Comparison of ENCODE assay signal across 8 cellular contexts in the genomic region with DNA sequence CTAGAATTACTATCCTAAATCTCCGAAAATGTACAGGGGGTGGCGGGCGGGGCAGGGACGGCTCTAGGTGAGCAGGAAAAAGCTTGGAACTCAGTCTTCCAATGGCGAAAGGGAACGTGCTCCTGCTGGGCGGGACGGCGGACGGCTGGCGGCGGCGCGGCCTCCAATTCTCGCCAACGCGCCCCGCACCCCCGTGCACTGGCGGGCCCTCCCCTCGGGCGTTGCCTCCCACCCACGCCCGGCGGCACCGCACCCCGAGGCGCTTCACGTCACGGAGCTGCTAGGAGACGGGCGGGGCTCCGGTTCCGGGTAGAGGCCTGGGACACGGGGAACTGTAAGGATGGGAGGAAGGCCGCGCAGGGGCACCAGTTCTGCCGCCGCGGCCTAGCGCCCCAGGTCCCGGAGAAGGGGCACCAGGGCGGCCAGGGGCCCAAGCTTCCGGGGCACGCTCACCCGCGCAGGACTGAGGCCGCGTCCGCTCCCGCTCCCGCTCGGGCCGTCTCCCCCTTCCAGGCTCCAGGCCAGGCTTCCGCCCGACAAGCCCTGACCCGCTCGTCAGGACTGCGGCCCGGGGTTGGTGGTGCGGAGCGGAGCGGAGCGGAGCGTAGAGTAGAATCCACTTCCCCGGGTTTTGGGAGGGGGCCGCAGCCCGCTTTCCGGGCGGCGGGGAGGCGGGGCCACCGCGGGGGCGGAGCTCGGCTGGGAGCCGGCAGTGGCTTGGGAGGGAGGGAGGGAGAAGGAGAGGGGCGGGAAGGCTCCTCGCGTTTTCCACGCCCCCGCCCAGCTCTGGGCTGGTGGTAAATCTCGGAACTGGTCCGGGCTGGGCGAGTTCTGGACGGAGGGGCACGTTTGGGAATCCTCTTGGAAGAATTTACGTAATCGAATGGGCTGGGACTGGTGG. TPM values are rescaled to one million over a fixed set of nuclear protein-coding genes. Genes with fewer than 3 reads are reported as not detected.
DNase-seq lines count a peak whose midpoint lies in the region; ATAC-seq and TF ChIP-seq lines count a peak whose summit lies in the region.

DDX59 (minus strand) TSS at position 594 of the 901 bp plus-strand sequence. CDS start 3,167 bp downstream, outside the sequence.

- peaks cover 45% of the 10 kb centered on the region for H3K4me1 Mint-ChIP-seq in activated naive CD8-positive, alpha-beta T cell treated with anti-CD3 and anti-CD28 coated beads, Interleukin-2, amount 50 U/mL, for 24 hours

- peak; percentile 93 for TF ChIP-seq EP300 in transverse colon (IDR thresholded peaks at IDR 0.05; ENCODE audit: low read depth)

- H3K79me1 ChIP-seq in trophoblast cell (ENCODE audit: low read length), result peaks cover 9% of the 10 kb centered on the region

- peak within 1 kb of the TSS; percentile 100 for H2BK5ac ChIP-seq in trophoblast cell (ENCODE audit: low read depth, low read length, poor library complexity)

- peak within 1 kb of the TSS; percentile 97 for H2AK5ac ChIP-seq in trophoblast cell (ENCODE audit: low read length)

- intact Hi-C loops in transverse colon (cut with DNase I; ENCODE audit: low total_unique reads), result loop anchor here (1.0 to 10.0 kb wide), 2 partner anchors 70 to 135 kb away; no protein-coding TSS in a partner anchor

- peak within 1 kb of the TSS; percentile 100 for H4K91ac ChIP-seq in trophoblast cell (ENCODE audit: low read depth, low read length)

- H3K27me3 Mint-ChIP-seq in activated naive CD8-positive, alpha-beta T cell treated with anti-CD3 and anti-CD28 coated beads, Interleukin-2, amount 50 U/mL, for 24 hours, result no peaks in the 10 kb centered on the region

- peak within 1 kb of the TSS; percentile 73 for H3K4me3 ChIP-seq in GM12865 (ENCODE audit: low read depth, low read length)
- H3K4me3 ChIP-seq in cardiac muscle cell, result peak within 1 kb of the TSS; percentile 72
- H3K4me3 ChIP-seq in trophoblast cell (ENCODE audit: low read depth, low read length), result peak within 1 kb of the TSS; percentile 91
- peak within 1 kb of the TSS; percentile 69 to 96 (median 85) for H3K4me3 ChIP-seq in transverse colon

- H3K4me1 ChIP-seq in cardiac muscle cell (ENCODE audit: low read depth), result peaks cover 15% of the 10 kb centered on the region
- H3K4me1 ChIP-seq in trophoblast cell (ENCODE audit: control insufficient read depth in 1 of 2, insufficient read depth in 2 of 2, low read length in 2 of 2), result no peaks in the 10 kb centered on the region
- peaks cover 10 to 34% (median 12%) of the 10 kb centered on the region in 4 donors for H3K4me1 ChIP-seq in transverse colon

- TF ChIP-seq POLR2A in transverse colon (IDR thresholded peaks at IDR 0.05), result peak; percentile 96

- in situ Hi-C loops in transverse colon (cut with MboI; ENCODE audit: low pct_ligation_motif_present in 1 of 4, low pct_unique_long_range_greater_than_20kb in 1 of 4, low sequenced_read_pairs in 3 of 4), result no loop called here

- peak within 1 kb of the TSS; percentile 100 for H3K14ac ChIP-seq in trophoblast cell (ENCODE audit: low read length)

- peak within 1 kb of the TSS; percentile 87 for H2BK12ac ChIP-seq in trophoblast cell (ENCODE audit: low read length)

- H3K79me2 ChIP-seq in trophoblast cell (ENCODE audit: control insufficient read depth, insufficient read depth, low read length, poor library complexity), result peaks cover 9% of the 10 kb centered on the region

- no peaks in the 10 kb centered on the region for H3K9me3 ChIP-seq in cardiac muscle cell (ENCODE audit: low read depth)
- H3K9me3 ChIP-seq in trophoblast cell (ENCODE audit: insufficient read depth, low read depth, low read length), result no peaks in the 10 kb centered on the region
- no peaks in the 10 kb centered on the region for H3K9me3 ChIP-seq in transverse colon

- WGBS in trophoblast cell (ENCODE audit: extremely low coverage, insufficient coverage, insufficient read length), result no CpG with 5 or more reads among the region's 89 CpGs
- 1% methylated on average over 15 to 57 of the region's 89 CpGs for WGBS in transverse colon (ENCODE audit: low coverage in 1 of 2), 2 donors

- peak within 1 kb of the TSS; percentile 90 for H3K4me2 ChIP-seq in trophoblast cell (ENCODE audit: low read length)

- peak within 1 kb of the TSS; percentile 98 for H3K27ac Mint-ChIP-seq in activated naive CD8-positive, alpha-beta T cell treated with anti-CD3 and anti-CD28 coated beads, Interleukin-2, amount 50 U/mL, for 24 hours

- H3K9me3 Mint-ChIP-seq in activated naive CD8-positive, alpha-beta T cell treated with anti-CD3 and anti-CD28 coated beads, Interleukin-2, amount 50 U/mL, for 24 hours, result no peaks in the 10 kb centered on the region

- H3K18ac ChIP-seq in trophoblast cell (ENCODE audit: low read length), result peak within 1 kb of the TSS; percentile 100

- no peaks in the 10 kb centered on the region for H3K27me3 ChIP-seq in cardiac muscle cell
- H3K27me3 ChIP-seq in trophoblast cell (ENCODE audit: insufficient read depth, low read length), result no peaks in the 10 kb centered on the region
- H3K27me3 ChIP-seq in transverse colon, result no peaks in the 10 kb centered on the region

- no peak within 1 kb of the TSS for H3K23ac ChIP-seq in trophoblast cell (ENCODE audit: low read length)

- H4K12ac ChIP-seq in trophoblast cell (ENCODE audit: low read depth, low read length), result peak within 1 kb of the TSS; percentile 99

- TF ChIP-seq CTCF in GM12865 (IDR thresholded peaks at IDR 0.05; ENCODE audit: insufficient read depth, low read depth, low read length, missing control alignments) (no peak), cardiac muscle cell (IDR thresholded peaks at IDR 0.05; ENCODE audit: low read depth, low read length) (no peak), transverse colon (IDR thresholded peaks at IDR 0.05) (no peak)

- H3K36me3 Mint-ChIP-seq in activated naive CD8-positive, alpha-beta T cell treated with anti-CD3 and anti-CD28 coated beads, Interleukin-2, amount 50 U/mL, for 24 hours (ENCODE audit: low read depth), result peaks cover 8% of the 10 kb centered on the region

- H2BK120ac ChIP-seq in trophoblast cell (ENCODE audit: insufficient read depth, low read length, poor library complexity), result peak within 1 kb of the TSS; percentile 99

- peak within 1 kb of the TSS; percentile 100 for H4K8ac ChIP-seq in trophoblast cell (ENCODE audit: low read depth, low read length)

- H3K4ac ChIP-seq in trophoblast cell (ENCODE audit: low read depth, low read length), result peak within 1 kb of the TSS; percentile 97

- peaks cover 4% of the 10 kb centered on the region for H3K36me3 ChIP-seq in cardiac muscle cell
- peaks cover 10 to 12% of the 10 kb centered on the region in 2 experiments for H3K36me3 ChIP-seq in trophoblast cell (ENCODE audit: control insufficient read depth in 1 of 2, insufficient read depth in 2 of 2, low read length in 2 of 2)
- no peaks in the 10 kb centered on the region for H3K36me3 ChIP-seq in transverse colon

- DNase-seq in GM12865 (ENCODE audit: low read depth) (peak; percentile 98), NCI-H1417 treated with DMSO at 0.1 percent for 48 hours (lab: John Stamatoyannopoulos, UW) (peak; percentile 83), SW480 (ENCODE audit: low spot score) (peak; percentile 96), cardiac muscle cell (ENCODE audit: low read depth in 1 of 2, low spot score in 1 of 2) (peak; percentile 96 to 99), trophoblast cell (peak; percentile 94 to 97), transverse colon (peak; percentile 96)
- DNase-seq in activated naive CD8-positive, alpha-beta T cell treated with anti-CD3 and anti-CD28 coated beads, Interleukin-2, amount 50 U/mL, for 24 hours, result peak; percentile 94

- H3K27ac ChIP-seq in cardiac muscle cell (peak within 1 kb of the TSS; percentile 98), trophoblast cell (ENCODE audit: low read depth, low read length) (peak within 1 kb of the TSS; percentile 100), transverse colon (peak within 1 kb of the TSS; percentile 98 to 100 (median 100))

- H2AFZ ChIP-seq in trophoblast cell (ENCODE audit: insufficient read depth, low read length, poor library complexity), result peak within 1 kb of the TSS; percentile 95

- H3K4me3 Mint-ChIP-seq in activated naive CD8-positive, alpha-beta T cell treated with anti-CD3 and anti-CD28 coated beads, Interleukin-2, amount 50 U/mL, for 24 hours, result peak within 1 kb of the TSS; percentile 99

- peak within 1 kb of the TSS; percentile 98 for H3K9ac ChIP-seq in trophoblast cell (ENCODE audit: low read length)

- ATAC-seq in HG02763 (IDR thresholded peaks at IDR 0.05; ENCODE audit: unreplicated experiment), result peak; percentile 86
- peak; percentile 91 for ATAC-seq in activated naive CD8-positive, alpha-beta T cell treated with anti-CD3 and anti-CD28 coated beads, Interleukin-2, amount 50 U/mL, for 24 hours

RNA-seq across cellular contexts. Expression of gene DDX59, which starts in this region (rescaled TPM):
- total RNA-seq in cardiac muscle cell, result 11.7 and 13.3 TPM in 2 replicates
- polyA plus RNA-seq in cardiac muscle cell, result 9.6 and 11.1 TPM in 2 replicates
- 20.7 and 21.7 TPM in 2 replicates for polyA plus RNA-seq in trophoblast cell (2013)
- total RNA-seq in transverse colon, result 10 to 100 TPM in 3 of 4 donors, 1 to 10 TPM in 1; 8.6 to 17.5 (median 14.6) TPM

Comparison
In these comparisons a context has a peak if more than half of its experiments do, and no peak if none do; other contexts are left out.
1. Peak in every context shown above with its lines: DNase-seq, ATAC-seq, H3K4me3 ChIP-seq and H3K27ac ChIP-seq.